Comparison of ENCODE assay signal across 1 cellular context in the genomic region with DNA sequence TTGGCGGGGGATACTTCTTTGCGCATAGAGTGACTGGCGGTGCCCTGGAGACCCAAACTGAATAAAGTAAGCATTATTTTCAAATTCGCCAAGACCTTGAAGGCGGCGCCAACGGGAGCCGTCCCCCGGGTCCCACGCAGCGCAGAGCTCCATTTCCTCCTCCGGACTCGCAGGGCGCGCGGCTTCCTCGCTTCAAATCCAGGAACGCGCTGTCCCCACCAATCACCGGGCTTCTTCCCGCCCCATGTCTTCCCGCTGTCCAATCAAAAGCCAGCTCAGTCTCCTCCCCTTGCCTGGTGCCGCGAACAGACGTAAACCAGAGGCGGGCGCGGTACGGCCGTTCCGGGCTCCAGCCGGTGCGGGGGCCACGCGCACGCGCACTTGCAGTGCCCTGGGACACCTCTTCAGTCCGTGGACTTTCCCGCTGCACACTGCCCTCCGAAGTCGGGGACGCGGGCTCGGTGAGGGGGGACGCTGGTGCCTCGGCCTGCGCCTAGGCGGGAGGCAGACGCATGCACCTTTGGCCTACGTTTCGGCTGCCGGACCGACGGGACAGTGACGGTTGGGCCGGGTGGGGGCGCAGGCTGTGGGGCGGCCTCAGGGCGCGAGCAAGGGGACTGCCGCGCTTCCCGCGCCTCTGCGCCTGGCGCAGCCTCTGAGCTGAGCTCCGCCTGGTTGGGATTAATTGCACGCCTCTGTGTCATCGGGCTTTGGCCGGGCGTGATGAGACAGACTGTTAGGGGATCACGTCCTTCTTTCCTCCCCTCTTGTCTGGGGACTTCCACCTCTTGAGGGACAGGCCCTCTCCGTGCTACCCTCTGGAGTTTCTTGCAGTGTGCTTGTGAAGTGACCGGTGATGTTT.
TF ChIP-seq lines count a peak whose summit lies in the region.

A gene with protein sequence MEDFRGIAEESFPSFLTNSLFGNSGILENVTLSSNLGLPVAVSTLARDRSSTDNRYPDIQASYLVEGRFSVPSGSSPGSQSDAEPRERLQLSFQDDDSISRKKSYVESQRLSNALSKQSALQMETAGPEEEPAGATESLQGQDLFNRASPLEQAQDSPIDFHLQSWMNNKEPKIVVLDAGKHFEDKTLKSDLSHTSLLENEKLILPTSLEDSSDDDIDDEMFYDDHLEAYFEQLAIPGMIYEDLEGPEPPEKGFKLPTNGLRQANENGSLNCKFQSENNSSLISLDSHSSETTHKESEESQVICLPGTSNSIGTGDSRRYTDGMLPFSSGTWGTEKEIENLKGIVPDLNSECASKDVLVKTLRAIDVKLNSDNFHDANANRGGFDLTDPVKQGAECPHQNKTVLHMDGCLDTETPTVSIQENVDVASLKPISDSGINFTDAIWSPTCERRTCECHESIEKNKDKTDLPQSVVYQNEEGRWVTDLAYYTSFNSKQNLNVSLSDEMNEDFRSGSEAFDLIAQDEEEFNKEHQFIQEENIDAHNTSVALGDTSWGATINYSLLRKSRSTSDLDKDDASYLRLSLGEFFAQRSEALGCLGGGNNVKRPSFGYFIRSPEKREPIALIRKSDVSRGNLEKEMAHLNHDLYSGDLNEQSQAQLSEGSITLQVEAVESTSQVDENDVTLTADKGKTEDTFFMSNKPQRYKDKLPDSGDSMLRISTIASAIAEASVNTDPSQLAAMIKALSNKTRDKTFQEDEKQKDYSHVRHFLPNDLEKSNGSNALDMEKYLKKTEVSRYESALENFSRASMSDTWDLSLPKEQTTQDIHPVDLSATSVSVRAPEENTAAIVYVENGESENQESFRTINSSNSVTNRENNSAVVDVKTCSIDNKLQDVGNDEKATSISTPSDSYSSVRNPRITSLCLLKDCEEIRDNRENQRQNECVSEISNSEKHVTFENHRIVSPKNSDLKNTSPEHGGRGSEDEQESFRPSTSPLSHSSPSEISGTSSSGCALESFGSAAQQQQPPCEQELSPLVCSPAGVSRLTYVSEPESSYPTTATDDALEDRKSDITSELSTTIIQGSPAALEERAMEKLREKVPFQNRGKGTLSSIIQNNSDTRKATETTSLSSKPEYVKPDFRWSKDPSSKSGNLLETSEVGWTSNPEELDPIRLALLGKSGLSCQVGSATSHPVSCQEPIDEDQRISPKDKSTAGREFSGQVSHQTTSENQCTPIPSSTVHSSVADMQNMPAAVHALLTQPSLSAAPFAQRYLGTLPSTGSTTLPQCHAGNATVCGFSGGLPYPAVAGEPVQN (N-terminal part only) (plus strand): TSS at position 386 of the 862 bp plus-strand sequence. CDS start 8,063 bp downstream, outside the sequence.

TF ChIP-seq in HepG2, 621 proteins besides CTCF, POLR2A, EP300 and RAD21 (continued from another document and continues in another):
- TF ChIP-seq, protein P1, sequence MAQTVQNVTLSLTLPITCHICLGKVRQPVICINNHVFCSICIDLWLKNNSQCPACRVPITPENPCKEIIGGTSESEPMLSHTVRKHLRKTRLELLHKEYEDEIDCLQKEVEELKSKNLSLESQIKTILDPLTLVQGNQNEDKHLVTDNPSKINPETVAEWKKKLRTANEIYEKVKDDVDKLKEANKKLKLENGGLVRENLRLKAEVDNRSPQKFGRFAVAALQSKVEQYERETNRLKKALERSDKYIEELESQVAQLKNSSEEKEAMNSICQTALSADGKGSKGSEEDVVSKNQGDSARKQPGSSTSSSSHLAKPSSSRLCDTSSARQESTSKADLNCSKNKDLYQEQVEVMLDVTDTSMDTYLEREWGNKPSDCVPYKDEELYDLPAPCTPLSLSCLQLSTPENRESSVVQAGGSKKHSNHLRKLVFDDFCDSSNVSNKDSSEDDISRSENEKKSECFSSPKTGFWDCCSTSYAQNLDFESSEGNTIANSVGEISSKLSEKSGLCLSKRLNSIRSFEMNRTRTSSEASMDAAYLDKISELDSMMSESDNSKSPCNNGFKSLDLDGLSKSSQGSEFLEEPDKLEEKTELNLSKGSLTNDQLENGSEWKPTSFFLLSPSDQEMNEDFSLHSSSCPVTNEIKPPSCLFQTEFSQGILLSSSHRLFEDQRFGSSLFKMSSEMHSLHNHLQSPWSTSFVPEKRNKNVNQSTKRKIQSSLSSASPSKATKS (CRISPR knock-in tag; IDR thresholded peaks at IDR 0.05): no peak
- no peak for TF ChIP-seq SMARCC2 (IDR thresholded peaks at IDR 0.05)
- TF ChIP-seq ZFP1 (CRISPR knock-in tag; IDR thresholded peaks at IDR 0.05): no peak
- peak; percentile 87 for TF ChIP-seq YEATS2 (CRISPR knock-in tag; IDR thresholded peaks at IDR 0.05; ENCODE audit: borderline replicate concordance)
- no peak for TF ChIP-seq XBP1 (CRISPR knock-in tag; IDR thresholded peaks at IDR 0.05)
- TF ChIP-seq RFX1 (IDR thresholded peaks at IDR 0.05): no peak
- TF ChIP-seq HNRNPLL (IDR thresholded peaks at IDR 0.05; ENCODE audit: low read depth, low read length, poor library complexity, severe bottlenecking): peak; percentile 95
- TF ChIP-seq ZNF3 (CRISPR knock-in tag; IDR thresholded peaks at IDR 0.05): no peak
- peak; percentile 38; the same call in 1 of the 2 replicates for TF ChIP-seq KLF12 (CRISPR knock-in tag; IDR thresholded peaks at IDR 0.05; ENCODE audit: borderline replicate concordance)
- TF ChIP-seq, protein P2, sequence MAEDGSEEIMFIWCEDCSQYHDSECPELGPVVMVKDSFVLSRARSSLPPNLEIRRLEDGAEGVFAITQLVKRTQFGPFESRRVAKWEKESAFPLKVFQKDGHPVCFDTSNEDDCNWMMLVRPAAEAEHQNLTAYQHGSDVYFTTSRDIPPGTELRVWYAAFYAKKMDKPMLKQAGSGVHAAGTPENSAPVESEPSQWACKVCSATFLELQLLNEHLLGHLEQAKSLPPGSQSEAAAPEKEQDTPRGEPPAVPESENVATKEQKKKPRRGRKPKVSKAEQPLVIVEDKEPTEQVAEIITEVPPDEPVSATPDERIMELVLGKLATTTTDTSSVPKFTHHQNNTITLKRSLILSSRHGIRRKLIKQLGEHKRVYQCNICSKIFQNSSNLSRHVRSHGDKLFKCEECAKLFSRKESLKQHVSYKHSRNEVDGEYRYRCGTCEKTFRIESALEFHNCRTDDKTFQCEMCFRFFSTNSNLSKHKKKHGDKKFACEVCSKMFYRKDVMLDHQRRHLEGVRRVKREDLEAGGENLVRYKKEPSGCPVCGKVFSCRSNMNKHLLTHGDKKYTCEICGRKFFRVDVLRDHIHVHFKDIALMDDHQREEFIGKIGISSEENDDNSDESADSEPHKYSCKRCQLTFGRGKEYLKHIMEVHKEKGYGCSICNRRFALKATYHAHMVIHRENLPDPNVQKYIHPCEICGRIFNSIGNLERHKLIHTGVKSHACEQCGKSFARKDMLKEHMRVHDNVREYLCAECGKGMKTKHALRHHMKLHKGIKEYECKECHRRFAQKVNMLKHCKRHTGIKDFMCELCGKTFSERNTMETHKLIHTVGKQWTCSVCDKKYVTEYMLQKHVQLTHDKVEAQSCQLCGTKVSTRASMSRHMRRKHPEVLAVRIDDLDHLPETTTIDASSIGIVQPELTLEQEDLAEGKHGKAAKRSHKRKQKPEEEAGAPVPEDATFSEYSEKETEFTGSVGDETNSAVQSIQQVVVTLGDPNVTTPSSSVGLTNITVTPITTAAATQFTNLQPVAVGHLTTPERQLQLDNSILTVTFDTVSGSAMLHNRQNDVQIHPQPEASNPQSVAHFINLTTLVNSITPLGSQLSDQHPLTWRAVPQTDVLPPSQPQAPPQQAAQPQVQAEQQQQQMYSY (CRISPR knock-in tag; IDR thresholded peaks at IDR 0.05): peak; percentile 47; the same call in 1 of the 2 replicates
- TF ChIP-seq, protein P3, sequence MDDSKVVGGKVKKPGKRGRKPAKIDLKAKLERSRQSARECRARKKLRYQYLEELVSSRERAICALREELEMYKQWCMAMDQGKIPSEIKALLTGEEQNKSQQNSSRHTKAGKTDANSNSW (CRISPR knock-in tag; IDR thresholded peaks at IDR 0.05; ENCODE audit: borderline replicate concordance): peak; percentile 69; the same call in 1 of the 2 replicates
- TF ChIP-seq MAFF (IDR thresholded peaks at IDR 0.05; ENCODE audit: low read depth, low read length): no peak
- peak; percentile 71; the same call in 1 of the 2 replicates for TF ChIP-seq NCOA1 (CRISPR knock-in tag; IDR thresholded peaks at IDR 0.05)
- no peak; the same call in 1 of the 2 replicates for TF ChIP-seq MIXL1 (CRISPR knock-in tag; IDR thresholded peaks at IDR 0.05)
- TF ChIP-seq TP53 (CRISPR knock-in tag; conservative IDR thresholded peaks at IDR 0.05): peak; percentile 49; the same call in 1 of the 2 replicates
- TF ChIP-seq ZNF251 (CRISPR knock-in tag; IDR thresholded peaks at IDR 0.05): no peak
- TF ChIP-seq, protein P4, sequence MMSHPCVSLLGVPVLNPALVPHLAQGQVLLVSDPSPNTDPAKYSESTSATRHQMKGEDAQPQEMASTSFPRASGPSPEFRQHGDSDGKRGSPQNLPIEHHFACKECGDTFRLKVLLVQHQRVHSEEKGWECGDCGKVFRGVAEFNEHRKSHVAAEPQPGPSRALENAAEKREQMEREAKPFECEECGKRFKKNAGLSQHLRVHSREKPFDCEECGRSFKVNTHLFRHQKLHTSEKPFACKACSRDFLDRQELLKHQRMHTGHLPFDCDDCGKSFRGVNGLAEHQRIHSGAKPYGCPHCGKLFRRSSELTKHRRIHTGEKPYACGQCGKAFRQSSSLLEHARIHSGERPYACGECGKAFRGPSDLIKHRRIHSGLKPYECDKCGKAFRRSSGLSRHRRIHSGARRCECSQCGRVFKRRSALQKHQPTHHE (CRISPR knock-in tag; IDR thresholded peaks at IDR 0.05; ENCODE audit: borderline replicate concordance): peak; percentile 29; the same call in 1 of the 2 replicates
- TF ChIP-seq ZNF891 (CRISPR knock-in tag; IDR thresholded peaks at IDR 0.05): 0 out of 2 replicates have a peak, but pooled peaks have one; percentile 64
- no peak for TF ChIP-seq MTA3 (CRISPR knock-in tag; IDR thresholded peaks at IDR 0.05)
- no peak; the same call in 1 of the 2 replicates for TF ChIP-seq ZFP82 (CRISPR knock-in tag; IDR thresholded peaks at IDR 0.05; ENCODE audit: borderline replicate concordance)
- TF ChIP-seq, protein P5, sequence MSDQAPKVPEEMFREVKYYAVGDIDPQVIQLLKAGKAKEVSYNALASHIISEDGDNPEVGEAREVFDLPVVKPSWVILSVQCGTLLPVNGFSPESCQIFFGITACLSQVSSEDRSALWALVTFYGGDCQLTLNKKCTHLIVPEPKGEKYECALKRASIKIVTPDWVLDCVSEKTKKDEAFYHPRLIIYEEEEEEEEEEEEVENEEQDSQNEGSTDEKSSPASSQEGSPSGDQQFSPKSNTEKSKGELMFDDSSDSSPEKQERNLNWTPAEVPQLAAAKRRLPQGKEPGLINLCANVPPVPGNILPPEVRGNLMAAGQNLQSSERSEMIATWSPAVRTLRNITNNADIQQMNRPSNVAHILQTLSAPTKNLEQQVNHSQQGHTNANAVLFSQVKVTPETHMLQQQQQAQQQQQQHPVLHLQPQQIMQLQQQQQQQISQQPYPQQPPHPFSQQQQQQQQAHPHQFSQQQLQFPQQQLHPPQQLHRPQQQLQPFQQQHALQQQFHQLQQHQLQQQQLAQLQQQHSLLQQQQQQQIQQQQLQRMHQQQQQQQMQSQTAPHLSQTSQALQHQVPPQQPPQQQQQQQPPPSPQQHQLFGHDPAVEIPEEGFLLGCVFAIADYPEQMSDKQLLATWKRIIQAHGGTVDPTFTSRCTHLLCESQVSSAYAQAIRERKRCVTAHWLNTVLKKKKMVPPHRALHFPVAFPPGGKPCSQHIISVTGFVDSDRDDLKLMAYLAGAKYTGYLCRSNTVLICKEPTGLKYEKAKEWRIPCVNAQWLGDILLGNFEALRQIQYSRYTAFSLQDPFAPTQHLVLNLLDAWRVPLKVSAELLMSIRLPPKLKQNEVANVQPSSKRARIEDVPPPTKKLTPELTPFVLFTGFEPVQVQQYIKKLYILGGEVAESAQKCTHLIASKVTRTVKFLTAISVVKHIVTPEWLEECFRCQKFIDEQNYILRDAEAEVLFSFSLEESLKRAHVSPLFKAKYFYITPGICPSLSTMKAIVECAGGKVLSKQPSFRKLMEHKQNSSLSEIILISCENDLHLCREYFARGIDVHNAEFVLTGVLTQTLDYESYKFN (CRISPR knock-in tag; conservative IDR thresholded peaks at IDR 0.05): peak; percentile 59
- TF ChIP-seq, protein P6, sequence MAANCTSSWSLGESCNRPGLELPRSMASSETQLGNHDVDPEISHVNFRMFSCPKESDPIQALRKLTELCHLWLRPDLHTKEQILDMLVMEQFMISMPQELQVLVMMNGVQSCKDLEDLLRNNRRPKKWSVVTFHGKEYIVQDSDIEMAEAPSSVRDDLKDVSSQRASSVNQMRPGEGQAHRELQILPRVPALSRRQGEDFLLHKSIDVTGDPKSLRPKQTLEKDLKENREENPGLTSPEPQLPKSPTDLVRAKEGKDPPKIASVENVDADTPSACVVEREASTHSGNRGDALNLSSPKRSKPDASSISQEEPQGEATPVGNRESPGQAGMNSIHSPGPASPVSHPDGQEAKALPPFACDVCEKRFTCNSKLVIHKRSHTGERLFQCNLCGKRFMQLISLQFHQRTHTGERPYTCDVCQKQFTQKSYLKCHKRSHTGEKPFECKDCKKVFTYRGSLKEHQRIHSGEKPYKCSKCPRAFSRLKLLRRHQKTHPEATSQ (CRISPR knock-in tag; IDR thresholded peaks at IDR 0.05; ENCODE audit: borderline replicate concordance): no peak
- TF ChIP-seq, protein P7, sequence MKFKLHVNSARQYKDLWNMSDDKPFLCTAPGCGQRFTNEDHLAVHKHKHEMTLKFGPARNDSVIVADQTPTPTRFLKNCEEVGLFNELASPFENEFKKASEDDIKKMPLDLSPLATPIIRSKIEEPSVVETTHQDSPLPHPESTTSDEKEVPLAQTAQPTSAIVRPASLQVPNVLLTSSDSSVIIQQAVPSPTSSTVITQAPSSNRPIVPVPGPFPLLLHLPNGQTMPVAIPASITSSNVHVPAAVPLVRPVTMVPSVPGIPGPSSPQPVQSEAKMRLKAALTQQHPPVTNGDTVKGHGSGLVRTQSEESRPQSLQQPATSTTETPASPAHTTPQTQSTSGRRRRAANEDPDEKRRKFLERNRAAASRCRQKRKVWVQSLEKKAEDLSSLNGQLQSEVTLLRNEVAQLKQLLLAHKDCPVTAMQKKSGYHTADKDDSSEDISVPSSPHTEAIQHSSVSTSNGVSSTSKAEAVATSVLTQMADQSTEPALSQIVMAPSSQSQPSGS (CRISPR knock-in tag; IDR thresholded peaks at IDR 0.05): peak; percentile 48; the same call in 1 of the 2 replicates
- TF ChIP-seq, protein P8, sequence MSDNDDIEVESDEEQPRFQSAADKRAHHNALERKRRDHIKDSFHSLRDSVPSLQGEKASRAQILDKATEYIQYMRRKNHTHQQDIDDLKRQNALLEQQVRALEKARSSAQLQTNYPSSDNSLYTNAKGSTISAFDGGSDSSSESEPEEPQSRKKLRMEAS (IDR thresholded peaks at IDR 0.05): peak; percentile 89; the same call in 1 of the 2 replicates
- no peak; the same call in 1 of the 2 replicates for TF ChIP-seq TOE1 (CRISPR knock-in tag; IDR thresholded peaks at IDR 0.05)
- peak; percentile 97 for TF ChIP-seq TAF1 (CRISPR knock-in tag; IDR thresholded peaks at IDR 0.05)
- no peak for TF ChIP-seq ZNF101 (CRISPR knock-in tag; IDR thresholded peaks at IDR 0.05; ENCODE audit: borderline replicate concordance, low read depth)
- TF ChIP-seq, protein P9, sequence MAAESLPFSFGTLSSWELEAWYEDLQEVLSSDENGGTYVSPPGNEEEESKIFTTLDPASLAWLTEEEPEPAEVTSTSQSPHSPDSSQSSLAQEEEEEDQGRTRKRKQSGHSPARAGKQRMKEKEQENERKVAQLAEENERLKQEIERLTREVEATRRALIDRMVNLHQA (CRISPR knock-in tag; IDR thresholded peaks at IDR 0.05): no peak
- peak; percentile 44 for TF ChIP-seq CREB1 (IDR thresholded peaks at IDR 0.05)
- TF ChIP-seq CREB1 (CRISPR knock-in tag; IDR thresholded peaks at IDR 0.05): no peak
